ENCODE assay signal across 7 cellular contexts in genomic region chrX:115983144-115983543, GRCh38.
DNase-seq lines count a peak whose midpoint lies in the region; ATAC-seq and TF ChIP-seq lines count a peak whose summit lies in the region.
"Not testable (repeated sequence)": the region's sequence is repeated elsewhere in the genome, so short reads cannot be mapped to it uniquely, and the experiment has no call there.

No MANE protein-coding gene starts in this region.

- not testable (repeated sequence) for H4K20me1 ChIP-seq in KMS-11 (ENCODE audit: insufficient read depth); PC-3 (ENCODE audit: low read length)

- H4K91ac ChIP-seq in mesenchymal stem cell (ENCODE audit: low read length): not testable (repeated sequence)

- H3K36me3 ChIP-seq in KMS-11 (ENCODE audit: insufficient read depth); PC-3 (ENCODE audit: low read depth, low read length); mesenchymal stem cell (ENCODE audit: control insufficient read depth in 1 of 2, insufficient read depth in 2 of 2, low read depth in 1 of 2, low read length in 2 of 2): not testable (repeated sequence)

- BruUV-seq in PC-3 (replicated peaks; lab: Mats Ljungman, UMichigan); MCF 10A (replicated peaks; lab: Mats Ljungman, UMichigan): not testable (repeated sequence)

- H3K4me1 Mint-ChIP-seq in MCF 10A (ENCODE audit: insufficient read depth, unreplicated experiment): not testable (repeated sequence)

- not testable (repeated sequence) for H2BK15ac ChIP-seq in mesenchymal stem cell (ENCODE audit: low read depth, poor library complexity, severe bottlenecking)

- H3K27ac Mint-ChIP-seq in MCF 10A (ENCODE audit: low read depth, unreplicated experiment): not testable (repeated sequence)

- H3K27ac ChIP-seq in KMS-11; PC-3 (ENCODE audit: low read length); mesenchymal stem cell (ENCODE audit: low read length, poor library complexity, severe bottlenecking): not testable (repeated sequence)

- TF ChIP-seq CTCF in KMS-11 (conservative IDR thresholded peaks at IDR 0.05; ENCODE audit: low read depth, low read length); PC-3 (conservative IDR thresholded peaks at IDR 0.05; ENCODE audit: low read depth, low read length); MCF 10A (IDR thresholded peaks at IDR 0.05; ENCODE audit: unreplicated experiment): not testable (repeated sequence)

- CTCF ChIA-PET in PC-3 (lab: Charles Lee): not testable (repeated sequence)
- CTCF ChIA-PET in MCF 10A (lab: Yijun Ruan, JAX): interaction anchor here (1.1 kb wide), 1 partner anchor 10 kb away, joined by 3 read pairs; no protein-coding TSS in a partner anchor

- not testable (repeated sequence) for H3K14ac ChIP-seq in mesenchymal stem cell (ENCODE audit: low read length in 2 of 2)

- not testable (repeated sequence) for H2BK12ac ChIP-seq in mesenchymal stem cell (ENCODE audit: low read length in 2 of 2)

- not testable (repeated sequence) for H3K4ac ChIP-seq in mesenchymal stem cell (ENCODE audit: low read depth in 1 of 2, low read length in 2 of 2)

- not testable (repeated sequence) for ATAC-seq in PC-3

- H3K79me1 ChIP-seq in mesenchymal stem cell (replicated peaks; ENCODE audit: low read length, poor library complexity, severe bottlenecking): not testable (repeated sequence)

- H3K9ac ChIP-seq in KMS-11; PC-3 (ENCODE audit: low read length); mesenchymal stem cell (ENCODE audit: low read length): not testable (repeated sequence)

- peaks cover 19% of the 10 kb centered on the region for H3K4me1 ChIP-seq in KMS-11 (ENCODE audit: low read depth, poor library complexity, severe bottlenecking)
- not testable (repeated sequence) for H3K4me1 ChIP-seq in PC-3 (ENCODE audit: insufficient read depth, low read length); mesenchymal stem cell (ENCODE audit: control insufficient read depth, insufficient read depth, low read depth, low read length)

- H3K79me2 ChIP-seq in KMS-11 (ENCODE audit: insufficient read depth, low read depth); PC-3 (ENCODE audit: low read length): not testable (repeated sequence)

- POLR2A ChIA-PET in PC-3 (lab: Charles Lee; ENCODE audit: unreplicated experiment); MCF 10A (lab: Yijun Ruan, JAX): not testable (repeated sequence)

- H3K4me3 Mint-ChIP-seq in MCF 10A (ENCODE audit: unreplicated experiment): not testable (repeated sequence)

- DNase-seq in H4 (ENCODE audit: low spot score) (peak; percentile 55), PC-3 (peak; percentile 56), MCF 10A (ENCODE audit: unreplicated experiment) (peak; percentile 14), islet precursor cell (peak; percentile 90), mesenchymal stem cell (peak; percentile 20), renal cortical epithelial cell (ENCODE audit: low read depth) (peak; percentile 7)

- not testable (repeated sequence) for H3K9me2 ChIP-seq in PC-3 (replicated peaks; ENCODE audit: low read length)

- H3F3A ChIP-seq in PC-3 (ENCODE audit: low read length, unreplicated experiment): not testable (repeated sequence)

- peaks cover 60% of the 10 kb centered on the region for H3K27me3 Mint-ChIP-seq in MCF 10A (ENCODE audit: insufficient read depth, unreplicated experiment)

- H2BK120ac ChIP-seq in mesenchymal stem cell (ENCODE audit: low read depth, low read length): not testable (repeated sequence)

- not testable (repeated sequence) for H2AK5ac ChIP-seq in mesenchymal stem cell (ENCODE audit: low read length, severe bottlenecking)

- H3K9me3 Mint-ChIP-seq in MCF 10A (ENCODE audit: unreplicated experiment): not testable (repeated sequence)

- not testable (repeated sequence) for H2BK5ac ChIP-seq in mesenchymal stem cell (ENCODE audit: low read depth, low read length, poor library complexity, severe bottlenecking)

- H3K9me3 ChIP-seq in PC-3 (ENCODE audit: low read length); mesenchymal stem cell (ENCODE audit: control insufficient read depth, low read length): not testable (repeated sequence)

- peak overlapping the region; percentile 44; the same call in 1 of the 2 replicates for H2AFZ ChIP-seq in KMS-11 (ENCODE audit: low read depth)
- not testable (repeated sequence) for H2AFZ ChIP-seq in PC-3 (ENCODE audit: low read length); mesenchymal stem cell (ENCODE audit: low read depth, low read length)

- not testable (repeated sequence) for H3K36me3 Mint-ChIP-seq in MCF 10A (ENCODE audit: insufficient read depth, unreplicated experiment)

- not testable (repeated sequence) for H3K27me3 ChIP-seq in KMS-11 (ENCODE audit: insufficient read depth, low read depth); PC-3 (ENCODE audit: low read length)
- peaks cover 0 to 16% of the 10 kb centered on the region in 2 experiments for H3K27me3 ChIP-seq in mesenchymal stem cell (ENCODE audit: control insufficient read depth in 1 of 2, insufficient read depth in 1 of 2, low read length in 2 of 2)

- not testable (repeated sequence) for H3K18ac ChIP-seq in mesenchymal stem cell (ENCODE audit: low read depth in 1 of 2, low read length in 2 of 2)

- intact Hi-C loops in PC-3 (cut with micrococcal nuclease); MCF 10A (cut with micrococcal nuclease): not testable (repeated sequence)

- not testable (repeated sequence) for H3K4me3 ChIP-seq in KMS-11 (IDR thresholded peaks at IDR 0.05; ENCODE audit: insufficient read depth, low read depth, low read length); PC-3 (ENCODE audit: low read length); mesenchymal stem cell (ENCODE audit: insufficient read depth in 1 of 2, low read depth in 1 of 2, low read length in 2 of 2)

- WGBS in mesenchymal stem cell: 75% methylated on average over 1 of the region's 1 CpG

- peak overlapping the region; percentile 36; the same call in 1 of the 2 replicates for H3K4me2 ChIP-seq in KMS-11
- not testable (repeated sequence) for H3K4me2 ChIP-seq in PC-3 (ENCODE audit: low read length); mesenchymal stem cell (ENCODE audit: low read length, poor library complexity, severe bottlenecking)

- not testable (repeated sequence) for H4K8ac ChIP-seq in mesenchymal stem cell (ENCODE audit: low read length)

- not testable (repeated sequence) for H3K23ac ChIP-seq in mesenchymal stem cell (ENCODE audit: low read length in 2 of 2)

Comparison
In these comparisons a context has a peak if more than half of its experiments do, and no peak if none do; other contexts are left out.
1. DNase-seq: peak in every context shown above with its lines; median percentile 90 in islet precursor cell; 56 in PC-3; 55 in H4; 20 in mesenchymal stem cell; 14 in MCF 10A; 7 in renal cortical epithelial cell.